Comparison of ENCODE assay signal across 1 cellular context in the genomic region with DNA sequence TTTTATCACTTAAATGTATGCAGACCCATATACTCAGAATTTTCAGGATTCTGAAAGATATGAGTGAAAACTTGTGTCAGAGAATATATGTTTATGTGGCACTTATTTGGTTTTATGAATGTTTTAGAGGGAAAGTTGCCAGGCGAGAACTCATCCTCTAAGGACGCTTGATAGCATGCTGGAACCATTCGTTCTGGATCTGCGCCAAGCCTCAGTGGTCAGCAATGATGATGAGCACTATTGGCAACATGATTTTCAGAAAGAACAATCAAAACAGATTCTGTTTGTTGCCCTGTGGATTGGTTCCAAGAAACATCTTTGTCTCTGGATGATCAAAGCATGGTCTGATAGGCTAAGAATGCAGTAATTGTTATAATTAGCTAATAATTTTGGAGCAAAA.
TF ChIP-seq lines count a peak whose summit lies in the region.

No MANE protein-coding gene starts in this region.

TF ChIP-seq in WTC11, 78 proteins besides CTCF, POLR2A, EP300 and RAD21 (continued from another document):
- TF ChIP-seq, protein P1, sequence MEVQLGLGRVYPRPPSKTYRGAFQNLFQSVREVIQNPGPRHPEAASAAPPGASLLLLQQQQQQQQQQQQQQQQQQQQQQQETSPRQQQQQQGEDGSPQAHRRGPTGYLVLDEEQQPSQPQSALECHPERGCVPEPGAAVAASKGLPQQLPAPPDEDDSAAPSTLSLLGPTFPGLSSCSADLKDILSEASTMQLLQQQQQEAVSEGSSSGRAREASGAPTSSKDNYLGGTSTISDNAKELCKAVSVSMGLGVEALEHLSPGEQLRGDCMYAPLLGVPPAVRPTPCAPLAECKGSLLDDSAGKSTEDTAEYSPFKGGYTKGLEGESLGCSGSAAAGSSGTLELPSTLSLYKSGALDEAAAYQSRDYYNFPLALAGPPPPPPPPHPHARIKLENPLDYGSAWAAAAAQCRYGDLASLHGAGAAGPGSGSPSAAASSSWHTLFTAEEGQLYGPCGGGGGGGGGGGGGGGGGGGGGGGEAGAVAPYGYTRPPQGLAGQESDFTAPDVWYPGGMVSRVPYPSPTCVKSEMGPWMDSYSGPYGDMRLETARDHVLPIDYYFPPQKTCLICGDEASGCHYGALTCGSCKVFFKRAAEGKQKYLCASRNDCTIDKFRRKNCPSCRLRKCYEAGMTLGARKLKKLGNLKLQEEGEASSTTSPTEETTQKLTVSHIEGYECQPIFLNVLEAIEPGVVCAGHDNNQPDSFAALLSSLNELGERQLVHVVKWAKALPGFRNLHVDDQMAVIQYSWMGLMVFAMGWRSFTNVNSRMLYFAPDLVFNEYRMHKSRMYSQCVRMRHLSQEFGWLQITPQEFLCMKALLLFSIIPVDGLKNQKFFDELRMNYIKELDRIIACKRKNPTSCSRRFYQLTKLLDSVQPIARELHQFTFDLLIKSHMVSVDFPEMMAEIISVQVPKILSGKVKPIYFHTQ (CRISPR knock-in tag; IDR thresholded peaks at IDR 0.05) = no peak
- TF ChIP-seq, protein P2, sequence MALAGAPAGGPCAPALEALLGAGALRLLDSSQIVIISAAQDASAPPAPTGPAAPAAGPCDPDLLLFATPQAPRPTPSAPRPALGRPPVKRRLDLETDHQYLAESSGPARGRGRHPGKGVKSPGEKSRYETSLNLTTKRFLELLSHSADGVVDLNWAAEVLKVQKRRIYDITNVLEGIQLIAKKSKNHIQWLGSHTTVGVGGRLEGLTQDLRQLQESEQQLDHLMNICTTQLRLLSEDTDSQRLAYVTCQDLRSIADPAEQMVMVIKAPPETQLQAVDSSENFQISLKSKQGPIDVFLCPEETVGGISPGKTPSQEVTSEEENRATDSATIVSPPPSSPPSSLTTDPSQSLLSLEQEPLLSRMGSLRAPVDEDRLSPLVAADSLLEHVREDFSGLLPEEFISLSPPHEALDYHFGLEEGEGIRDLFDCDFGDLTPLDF (CRISPR knock-in tag; IDR thresholded peaks at IDR 0.05) = no peak
- TF ChIP-seq HMGA2 (CRISPR knock-in tag; IDR thresholded peaks at IDR 0.05) (no peak), CREB1 (CRISPR knock-in tag; IDR thresholded peaks at IDR 0.05) (no peak), GABPB1 (CRISPR knock-in tag; IDR thresholded peaks at IDR 0.05) (no peak), ELF4 (CRISPR knock-in tag; IDR thresholded peaks at IDR 0.05; ENCODE audit: low read depth) (no peak)
- TF ChIP-seq, protein P3, sequence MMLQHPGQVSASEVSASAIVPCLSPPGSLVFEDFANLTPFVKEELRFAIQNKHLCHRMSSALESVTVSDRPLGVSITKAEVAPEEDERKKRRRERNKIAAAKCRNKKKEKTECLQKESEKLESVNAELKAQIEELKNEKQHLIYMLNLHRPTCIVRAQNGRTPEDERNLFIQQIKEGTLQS (CRISPR knock-in tag; conservative IDR thresholded peaks at IDR 0.05) = no peak
- TF ChIP-seq, protein P4, sequence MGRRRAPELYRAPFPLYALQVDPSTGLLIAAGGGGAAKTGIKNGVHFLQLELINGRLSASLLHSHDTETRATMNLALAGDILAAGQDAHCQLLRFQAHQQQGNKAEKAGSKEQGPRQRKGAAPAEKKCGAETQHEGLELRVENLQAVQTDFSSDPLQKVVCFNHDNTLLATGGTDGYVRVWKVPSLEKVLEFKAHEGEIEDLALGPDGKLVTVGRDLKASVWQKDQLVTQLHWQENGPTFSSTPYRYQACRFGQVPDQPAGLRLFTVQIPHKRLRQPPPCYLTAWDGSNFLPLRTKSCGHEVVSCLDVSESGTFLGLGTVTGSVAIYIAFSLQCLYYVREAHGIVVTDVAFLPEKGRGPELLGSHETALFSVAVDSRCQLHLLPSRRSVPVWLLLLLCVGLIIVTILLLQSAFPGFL (CRISPR knock-in tag; IDR thresholded peaks at IDR 0.05; ENCODE audit: borderline replicate concordance) = no peak
- TF ChIP-seq, protein P5, sequence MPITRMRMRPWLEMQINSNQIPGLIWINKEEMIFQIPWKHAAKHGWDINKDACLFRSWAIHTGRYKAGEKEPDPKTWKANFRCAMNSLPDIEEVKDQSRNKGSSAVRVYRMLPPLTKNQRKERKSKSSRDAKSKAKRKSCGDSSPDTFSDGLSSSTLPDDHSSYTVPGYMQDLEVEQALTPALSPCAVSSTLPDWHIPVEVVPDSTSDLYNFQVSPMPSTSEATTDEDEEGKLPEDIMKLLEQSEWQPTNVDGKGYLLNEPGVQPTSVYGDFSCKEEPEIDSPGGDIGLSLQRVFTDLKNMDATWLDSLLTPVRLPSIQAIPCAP (CRISPR knock-in tag; IDR thresholded peaks at IDR 0.05) = no peak
- TF ChIP-seq, protein P6, sequence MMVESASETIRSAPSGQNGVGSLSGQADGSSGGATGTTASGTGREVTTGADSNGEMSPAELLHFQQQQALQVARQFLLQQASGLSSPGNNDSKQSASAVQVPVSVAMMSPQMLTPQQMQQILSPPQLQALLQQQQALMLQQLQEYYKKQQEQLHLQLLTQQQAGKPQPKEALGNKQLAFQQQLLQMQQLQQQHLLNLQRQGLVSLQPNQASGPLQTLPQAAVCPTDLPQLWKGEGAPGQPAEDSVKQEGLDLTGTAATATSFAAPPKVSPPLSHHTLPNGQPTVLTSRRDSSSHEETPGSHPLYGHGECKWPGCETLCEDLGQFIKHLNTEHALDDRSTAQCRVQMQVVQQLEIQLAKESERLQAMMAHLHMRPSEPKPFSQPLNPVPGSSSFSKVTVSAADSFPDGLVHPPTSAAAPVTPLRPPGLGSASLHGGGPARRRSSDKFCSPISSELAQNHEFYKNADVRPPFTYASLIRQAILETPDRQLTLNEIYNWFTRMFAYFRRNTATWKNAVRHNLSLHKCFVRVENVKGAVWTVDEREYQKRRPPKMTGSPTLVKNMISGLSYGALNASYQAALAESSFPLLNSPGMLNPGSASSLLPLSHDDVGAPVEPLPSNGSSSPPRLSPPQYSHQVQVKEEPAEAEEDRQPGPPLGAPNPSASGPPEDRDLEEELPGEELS (CRISPR knock-in tag; IDR thresholded peaks at IDR 0.05) = no peak
- TF ChIP-seq, protein P7, sequence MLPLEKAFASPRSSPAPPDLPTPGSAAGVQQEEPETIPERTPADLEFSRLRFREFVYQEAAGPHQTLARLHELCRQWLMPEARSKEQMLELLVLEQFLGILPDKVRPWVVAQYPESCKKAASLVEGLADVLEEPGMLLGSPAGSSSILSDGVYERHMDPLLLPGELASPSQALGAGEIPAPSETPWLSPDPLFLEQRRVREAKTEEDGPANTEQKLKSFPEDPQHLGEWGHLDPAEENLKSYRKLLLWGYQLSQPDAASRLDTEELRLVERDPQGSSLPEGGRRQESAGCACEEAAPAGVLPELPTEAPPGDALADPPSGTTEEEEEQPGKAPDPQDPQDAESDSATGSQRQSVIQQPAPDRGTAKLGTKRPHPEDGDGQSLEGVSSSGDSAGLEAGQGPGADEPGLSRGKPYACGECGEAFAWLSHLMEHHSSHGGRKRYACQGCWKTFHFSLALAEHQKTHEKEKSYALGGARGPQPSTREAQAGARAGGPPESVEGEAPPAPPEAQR (CRISPR knock-in tag; IDR thresholded peaks at IDR 0.05) = no peak
TF ChIP-seq in WTC11: peak in this region for 0.
